ENCODE assay signal across 18 cellular contexts in genomic region chr19:31353826-31354225, GRCh38. TPM values are rescaled to one million over a fixed set of nuclear protein-coding genes. Genes with fewer than 3 reads are reported as not detected.
DNase-seq lines count a peak whose midpoint lies in the region; ATAC-seq and TF ChIP-seq lines count a peak whose summit lies in the region.
"Had no signal": no experiment of that assay in that cellular context is flagged by ENCODE, and none has a peak within 500 bp of the region (broad histone marks: within the 10 kb centered on the region; RNA-seq: fewer than 3 reads in every experiment).

No MANE protein-coding gene starts in this region.

- H3K27ac ChIP-seq in right cardiac atrium (ENCODE audit: low read length) (no peak overlapping the region), WERI-Rb-1 (no peak overlapping the region), PC-9 (no peak overlapping the region)
- H3K27ac ChIP-seq in naive thymus-derived CD4-positive, alpha-beta T cell (ENCODE audit: low read depth, low read length): no peak overlapping the region
- H3K27ac ChIP-seq: adrenal gland, upper lobe of right lung had no signal

- H3K36me3 Mint-ChIP-seq in endothelial cell (ENCODE audit: low read depth, unreplicated experiment) (no peaks in the 10 kb centered on the region), nephron (ENCODE audit: low read depth) (no peaks in the 10 kb centered on the region)
- no peaks in the 10 kb centered on the region for H3K36me3 Mint-ChIP-seq in naive thymus-derived CD4-positive, alpha-beta T cell

- H3K36me3 ChIP-seq in WERI-Rb-1 (no peaks in the 10 kb centered on the region), PC-9 (ENCODE audit: low read depth) (no peaks in the 10 kb centered on the region)
- no peaks in the 10 kb centered on the region for H3K36me3 ChIP-seq in naive thymus-derived CD4-positive, alpha-beta T cell (ENCODE audit: control insufficient read depth in 2 of 3, insufficient read depth in 3 of 3, low read length in 3 of 3)
- H3K36me3 ChIP-seq: adrenal gland, upper lobe of right lung had no signal

- H3K4me1 Mint-ChIP-seq in endothelial cell (ENCODE audit: unreplicated experiment) (peaks cover 38% of the 10 kb centered on the region), nephron (peaks cover 53% of the 10 kb centered on the region)
- peaks cover 28 to 54% (median 38%) of the 10 kb centered on the region in 7 donors for H3K4me1 Mint-ChIP-seq in naive thymus-derived CD4-positive, alpha-beta T cell

- H3K9me3 Mint-ChIP-seq in endothelial cell (ENCODE audit: unreplicated experiment) (no peaks in the 10 kb centered on the region), nephron (no peaks in the 10 kb centered on the region)
- peaks cover 0 to 3% (median 0%) of the 10 kb centered on the region in 11 donors for H3K9me3 Mint-ChIP-seq in naive thymus-derived CD4-positive, alpha-beta T cell

- H3K4me3 Mint-ChIP-seq in endothelial cell (ENCODE audit: unreplicated experiment) (peak overlapping the region; percentile 19), nephron (peak overlapping the region; percentile 63 to 98 (median 98))
- peak overlapping the region in 2 of 10 donors; percentile 5 to 17 for H3K4me3 Mint-ChIP-seq in naive thymus-derived CD4-positive, alpha-beta T cell

- H2AFZ ChIP-seq in PC-9: no peak overlapping the region

- no peaks in the 10 kb centered on the region for H3F3A ChIP-seq in PC-9 (ENCODE audit: insufficient read depth, low read depth)

- peak; percentile 20 for DNase-seq in cardiac septum (ENCODE audit: low spot score)
- no peak for DNase-seq in right cardiac atrium
- peak; percentile 38 for DNase-seq in endothelial cell (ENCODE audit: low spot score)
- DNase-seq in WERI-Rb-1: no peak
- no peak for DNase-seq in naive thymus-derived CD4-positive, alpha-beta T cell
- DNase-seq in PC-9: no peak
- DNase-seq: activated CD4-positive, alpha-beta T cell treated with anti-CD3 and anti-CD28 coated beads, Interleukin-2, amount 50 U/mL, for 4 hours; foreskin fibroblast; Karpas-422; NCI-H1694; NCI-H510A; nucleus accumbens; stimulated activated naive CD4-positive, alpha-beta T cell treated with Interleukin-2 at 50 U/mL for 16 hours; upper lobe of right lung had no signal

- intact Hi-C loops in cardiac septum (cut with DNase I) (loop anchor here (10.0 kb wide), 1 partner anchor 669 kb away; no protein-coding TSS in a partner anchor), right cardiac atrium (cut with DNase I) (no loop called here), PC-9 (cut with micrococcal nuclease; ENCODE audit: unreplicated experiment) (no loop called here)
- intact Hi-C loops in naive thymus-derived CD4-positive, alpha-beta T cell (cut with micrococcal nuclease): loop anchor here in 1 of 2 donors (5.0 to 10.0 kb wide), 3 partner anchors 672 to 1827 kb away; partner anchors contain the start of genes PDCD5 and VSTM2B

- POLR2A ChIA-PET in naive thymus-derived CD4-positive, alpha-beta T cell (lab: Charles Lee): no interaction called here
- POLR2A ChIA-PET in PC-9 (lab: Charles Lee; ENCODE audit: unreplicated experiment): no interaction called here

- H3K4me2 ChIP-seq in PC-9: no peak overlapping the region

- H3K27me3 Mint-ChIP-seq in endothelial cell (ENCODE audit: unreplicated experiment) (peaks cover 28% of the 10 kb centered on the region), nephron (ENCODE audit: low read depth) (peaks cover 74% of the 10 kb centered on the region)
- peaks cover 67 to 76% (median 74%) of the 10 kb centered on the region in 5 donors for H3K27me3 Mint-ChIP-seq in naive thymus-derived CD4-positive, alpha-beta T cell

- no peak overlapping the region for H3K27ac Mint-ChIP-seq in endothelial cell (ENCODE audit: unreplicated experiment)
- H3K27ac Mint-ChIP-seq in nephron: peak overlapping the region in 2 of 3 experiments; percentile 99
- peak overlapping the region in 1 of 9 donors; percentile 39 for H3K27ac Mint-ChIP-seq in naive thymus-derived CD4-positive, alpha-beta T cell

- 43% methylated on average over 10 of the region's 10 CpGs for WGBS in right cardiac atrium

- H3K9me3 ChIP-seq in right cardiac atrium (ENCODE audit: control insufficient read depth, low read length): no peaks in the 10 kb centered on the region
- no peaks in the 10 kb centered on the region for H3K9me3 ChIP-seq in WERI-Rb-1 (ENCODE audit: severe bottlenecking)
- H3K9me3 ChIP-seq in naive thymus-derived CD4-positive, alpha-beta T cell (ENCODE audit: control insufficient read depth in 2 of 3, low read length in 3 of 3): no peaks in the 10 kb centered on the region
- no peaks in the 10 kb centered on the region for H3K9me3 ChIP-seq in PC-9 (ENCODE audit: insufficient read depth, low read depth)
- H3K9me3 ChIP-seq: adrenal gland, upper lobe of right lung had no signal

- TF ChIP-seq CTCF in endothelial cell (IDR thresholded peaks at IDR 0.05; ENCODE audit: unreplicated experiment) (no peak), nephron (IDR thresholded peaks at IDR 0.05; ENCODE audit: unreplicated experiment in 3 of 3) (no peak), WERI-Rb-1 (IDR thresholded peaks at IDR 0.05; ENCODE audit: low read depth, low read length) (no peak), PC-9 (conservative IDR thresholded peaks at IDR 0.05) (no peak)

- no peak for ATAC-seq in right cardiac atrium
- ATAC-seq in GM18505 (IDR thresholded peaks at IDR 0.05; ENCODE audit: unreplicated experiment): no peak
- ATAC-seq in naive thymus-derived CD4-positive, alpha-beta T cell: no peak
- ATAC-seq: upper lobe of right lung had no signal

- H3K4me1 ChIP-seq in right cardiac atrium (ENCODE audit: control insufficient read depth, insufficient read depth, low read length): no peaks in the 10 kb centered on the region
- H3K4me1 ChIP-seq in naive thymus-derived CD4-positive, alpha-beta T cell (ENCODE audit: control insufficient read depth in 2 of 2, insufficient read depth in 2 of 2, low read length in 2 of 2): peaks cover 15 to 24% of the 10 kb centered on the region in 2 donors
- H3K4me1 ChIP-seq in PC-9 (replicated peaks; ENCODE audit: insufficient read depth): no peaks in the 10 kb centered on the region

- H3K9me2 ChIP-seq in PC-9 (ENCODE audit: insufficient read depth): no peaks in the 10 kb centered on the region

- TF ChIP-seq POLR2A in GM18505 (IDR thresholded peaks at IDR 0.05; ENCODE audit: borderline replicate concordance, extremely low read depth, insufficient read depth, insufficient read length): no peak

- no peaks in the 10 kb centered on the region for H3K27me3 ChIP-seq in right cardiac atrium (ENCODE audit: control insufficient read depth, insufficient read depth)
- peaks cover 5% of the 10 kb centered on the region for H3K27me3 ChIP-seq in WERI-Rb-1 (ENCODE audit: insufficient read depth, low read depth, severe bottlenecking)
- peaks cover 14 to 41% of the 10 kb centered on the region in 2 donors for H3K27me3 ChIP-seq in naive thymus-derived CD4-positive, alpha-beta T cell (ENCODE audit: control insufficient read depth in 2 of 2, insufficient read depth in 2 of 2, low read length in 2 of 2)
- peaks cover 29% of the 10 kb centered on the region for H3K27me3 ChIP-seq in PC-9 (ENCODE audit: insufficient read depth, low read depth)

- no peaks in the 10 kb centered on the region for H4K20me1 ChIP-seq in PC-9 (ENCODE audit: insufficient read depth)

- no peaks in the 10 kb centered on the region for H3K79me2 ChIP-seq in PC-9 (ENCODE audit: low read depth)

- BruUV-seq in PC-9 (replicated peaks; lab: Mats Ljungman, UMichigan): no TSS peak

- CTCF ChIA-PET in naive thymus-derived CD4-positive, alpha-beta T cell (lab: Charles Lee): no interaction called here
- CTCF ChIA-PET in PC-9 (lab: Charles Lee): no interaction called here

- H3K4me3 ChIP-seq in right cardiac atrium (ENCODE audit: low read length) (no peak overlapping the region), WERI-Rb-1 (ENCODE audit: low read depth, low read length) (no peak overlapping the region), PC-9 (no peak overlapping the region)
- no peak overlapping the region for H3K4me3 ChIP-seq in naive thymus-derived CD4-positive, alpha-beta T cell (ENCODE audit: low read length)
- H3K4me3 ChIP-seq: adrenal gland, lung, upper lobe of right lung had no signal

RNA-seq across cellular contexts. Expression of gene TSHZ3, which starts 4.6 kb away (rescaled TPM):
- total RNA-seq in cardiac septum (5.2 TPM), right cardiac atrium (1 to 10 TPM; 3.6 to 7.0 (median 4.5) TPM), endothelial cell (ENCODE audit: unreplicated experiment) (12.3 TPM), PC-9 (2021) (not detected in 2 replicates)
- polyA plus RNA-seq in right cardiac atrium: 1.5 TPM
- total RNA-seq in naive thymus-derived CD4-positive, alpha-beta T cell: 1 to 10 TPM in 2 of 5 experiments, under 1 TPM in 3; 0.08 to 6.0 (median 0.19) TPM
- polyA plus RNA-seq in naive thymus-derived CD4-positive, alpha-beta T cell: under 1 TPM in 1 of 2 donors, not detected in 1; 0.21 TPM

Comparison
In these comparisons a context has a peak if more than half of its experiments do, and no peak if none do; other contexts are left out.
1. DNase-seq: peak in cardiac septum (single experiment) and endothelial cell (single experiment); none in right cardiac atrium (0 of 3), WERI-Rb-1 (single experiment), naive thymus-derived CD4-positive, alpha-beta T cell (0 of 9) and PC-9 (0 of 2).